In the genomic region with DNA sequence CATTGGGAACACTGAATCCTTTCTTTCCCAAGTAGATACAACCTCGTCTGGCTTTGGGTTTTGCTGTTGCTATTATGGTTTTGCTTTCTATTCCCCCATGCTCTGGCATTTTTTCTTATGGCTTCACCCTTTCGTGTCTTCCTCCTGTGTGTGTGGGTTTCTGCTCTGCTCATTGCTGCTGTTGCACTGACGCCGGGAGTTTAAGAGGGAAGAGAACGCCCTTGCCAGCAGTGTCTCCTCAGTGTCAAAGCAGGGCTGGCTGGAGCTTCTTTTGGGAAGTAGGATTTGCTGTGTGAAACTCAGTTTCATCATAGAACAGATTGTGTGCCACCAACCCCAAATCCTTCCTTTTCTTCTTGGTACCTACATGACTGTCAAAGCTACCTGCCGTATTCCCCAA, we compare ENCODE assay signal across 18 cellular contexts.
DNase-seq lines count a peak whose midpoint lies in the region; ATAC-seq, FAIRE-seq and TF ChIP-seq lines count a peak whose summit lies in the region.
"Had no signal": no experiment of that assay in that cellular context is flagged by ENCODE, and none has a peak within 500 bp of the region (broad histone marks: within the 10 kb centered on the region; RNA-seq: fewer than 3 reads in every experiment).

No MANE protein-coding gene starts in this region.

- no peak overlapping the region; a peak in 1 of 7 replicates for H3K9ac ChIP-seq in H1 (replicated peaks in 1 of 4; ENCODE audit: extremely low read depth in 1 of 4, low read depth in 3 of 4, low read length in 3 of 4)
- H3K9ac ChIP-seq: KMS-11, parathyroid adenoma had no signal

- POLR2A ChIA-PET in H1 (lab: Charles Lee; ENCODE audit: partially characterized antibody), result interaction anchor here (0.7 to 1.6 kb wide), 2 partner anchors 34 to 158 kb away, joined by 4 to 8 read pairs; a partner anchor contains a TSS

- no peak for TF ChIP-seq CTCF in right atrium auricular region (IDR thresholded peaks at IDR 0.05)
- no peak for TF ChIP-seq CTCF in H1 (IDR thresholded peaks at IDR 0.05; ENCODE audit: control extremely low read depth in 1 of 3, insufficient read depth in 1 of 3, low read depth in 1 of 3, low read length in 3 of 3)
- TF ChIP-seq CTCF in hepatocyte (IDR thresholded peaks at IDR 0.05; ENCODE audit: poor library complexity), result no peak

- H3K27ac ChIP-seq in right atrium auricular region (no peak overlapping the region), H1 (ENCODE audit: low read depth, low read length) (no peak overlapping the region), urinary bladder (ENCODE audit: low read depth) (peak overlapping the region; percentile 68), hepatocyte (no peak overlapping the region)
- H3K27ac ChIP-seq: ascending aorta, foreskin keratinocyte, KMS-11, left lung, parathyroid adenoma, WERI-Rb-1 had no signal

- intact Hi-C loops in Right ventricle myocardium inferior (cut with DNase I), result loop anchor here (1.0 kb wide), 1 partner anchor 183 kb away; no protein-coding TSS in a partner anchor

- FAIRE-seq in H1 (lab: Jason Lieb, UNC), result no peak
- FAIRE-seq: G401.6 had no signal

- no peaks in the 10 kb centered on the region for H3K9me2 ChIP-seq in hepatocyte (replicated peaks; ENCODE audit: insufficient read depth)

- H3K4me2 ChIP-seq in H1 (ENCODE audit: insufficient read depth in 1 of 2, low read depth in 2 of 2, low read length in 2 of 2) (no peak overlapping the region), hepatocyte (no peak overlapping the region)
- H3K4me2 ChIP-seq: KMS-11 had no signal

- no peak overlapping the region for H3K4ac ChIP-seq in H1 (replicated peaks; ENCODE audit: insufficient read length, low read depth, low read length)

- H3K23me2 ChIP-seq in H1 (ENCODE audit: low read depth, low read length), result no peaks in the 10 kb centered on the region

- H4K91ac ChIP-seq in H1 (replicated peaks; ENCODE audit: insufficient read length, low read length), result no peak overlapping the region

- H2BK120ac ChIP-seq in H1 (replicated peaks; ENCODE audit: low read depth, low read length), result no peak overlapping the region

- H3K56ac ChIP-seq in H1 (replicated peaks; ENCODE audit: insufficient read length, low read depth, low read length), result no peak overlapping the region

- TF ChIP-seq EP300 in H1 (IDR thresholded peaks at IDR 0.05; ENCODE audit: borderline replicate concordance in 1 of 2, low read depth in 2 of 2, low read length in 2 of 2), result no peak

- H3K18ac ChIP-seq in H1 (ENCODE audit: extremely low read depth, low read length), result no peak overlapping the region

- H3K4me1 ChIP-seq in right atrium auricular region, result peaks cover 0 to 8% of the 10 kb centered on the region in 2 donors
- H3K4me1 ChIP-seq in H1 (replicated peaks in 1 of 4; ENCODE audit: control insufficient read depth in 3 of 4, insufficient read depth in 4 of 4, low read length in 3 of 4), result peaks cover 0 to 4% (median 0%) of the 10 kb centered on the region in 4 experiments; a peak in 1 of 7 replicates
- no peaks in the 10 kb centered on the region for H3K4me1 ChIP-seq in urinary bladder (ENCODE audit: insufficient read depth)
- H3K4me1 ChIP-seq in hepatocyte (ENCODE audit: insufficient read depth), result peaks cover 21% of the 10 kb centered on the region
- H3K4me1 ChIP-seq: foreskin keratinocyte, parathyroid adenoma had no signal

- H3K23ac ChIP-seq in H1 (ENCODE audit: insufficient read length), result no peak overlapping the region

- TF ChIP-seq RAD21 in H1 (IDR thresholded peaks at IDR 0.05 in 1 of 2, conservative IDR thresholded peaks at IDR 0.05 in 1 of 2; ENCODE audit: low read depth in 2 of 2, low read length in 2 of 2), result no peak

- H2AK5ac ChIP-seq in H1 (ENCODE audit: low read depth, low read length), result no peak overlapping the region

- no peaks in the 10 kb centered on the region for H3K9me3 ChIP-seq in right atrium auricular region
- H3K9me3 ChIP-seq in H1 (ENCODE audit: insufficient read depth in 2 of 2, low read depth in 1 of 2, low read length in 1 of 2), result no peaks in the 10 kb centered on the region
- H3K9me3 ChIP-seq in hepatocyte (ENCODE audit: low read depth), result no peaks in the 10 kb centered on the region
- H3K9me3 ChIP-seq: ascending aorta, left lung had no signal

- peak; percentile 33 for ATAC-seq in Right ventricle myocardium inferior
- peak; percentile 21 for ATAC-seq in left lobe of liver

- H4K8ac ChIP-seq in H1 (ENCODE audit: extremely low read depth, insufficient read depth, low read length), result no peak overlapping the region

- H3K27me3 ChIP-seq in right atrium auricular region (no peaks in the 10 kb centered on the region), H1 (replicated peaks in 1 of 4; ENCODE audit: control insufficient read depth in 3 of 4, extremely low read depth in 1 of 4, insufficient read depth in 3 of 4, low read length in 3 of 4) (no peaks in the 10 kb centered on the region), hepatocyte (no peaks in the 10 kb centered on the region)
- H3K27me3 ChIP-seq: ascending aorta, foreskin keratinocyte, left lung had no signal

- CTCF ChIA-PET in H1 (lab: Charles Lee; ENCODE audit: partially characterized antibody), result interaction anchor here (0.6 to 5.0 kb wide), 45 partner anchors 8 to 331 kb away, joined by 3 to 65 read pairs (median 4); a partner anchor contains a TSS

- no peak overlapping the region for H2BK20ac ChIP-seq in H1 (ENCODE audit: low read length)

- no peaks in the 10 kb centered on the region; the same call in 1 of the 2 replicates for H3K79me1 ChIP-seq in H1 (ENCODE audit: low read depth, low read length)

- no peaks in the 10 kb centered on the region for H4K20me1 ChIP-seq in H1 (replicated peaks in 1 of 2; ENCODE audit: control insufficient read depth in 1 of 2, insufficient read depth in 2 of 2, low read length in 2 of 2)
- no peaks in the 10 kb centered on the region for H4K20me1 ChIP-seq in hepatocyte (ENCODE audit: insufficient read depth, poor library complexity, severe bottlenecking)

- no peak for DNase-seq in Right ventricle myocardium inferior (ENCODE audit: missing footprints)
- no peak for DNase-seq in right atrium auricular region (ENCODE audit: low spot score)
- DNase-seq in H1 (ENCODE audit: low read depth in 1 of 2, low spot score in 2 of 2), result no peak
- DNase-seq in left lobe of liver (ENCODE audit: low spot score), result no peak
- no peak for DNase-seq in hepatocyte (ENCODE audit: low spot score)
- DNase-seq in stimulated activated CD4-positive, alpha-beta T cell treated with anti-CD3 and anti-CD28 coated beads, Interleukin-4, amount 100 ng/mL, for 24 hours, result no peak
- DNase-seq in SHP77 (lab: John Stamatoyannopoulos, UW), result no peak
- DNase-seq: DMS153, foreskin keratinocyte, left lung, NCI-H187, NCI-H524 treated with DMSO at 0.1 percent for 48 hours had no signal

- no peak overlapping the region for H3K14ac ChIP-seq in H1 (ENCODE audit: insufficient read length)

- peaks cover 0 to 11% of the 10 kb centered on the region in 2 experiments; a peak in 1 of 4 replicates for H3K79me2 ChIP-seq in H1 (ENCODE audit: control insufficient read depth in 1 of 2, insufficient read depth in 2 of 2, low read length in 2 of 2)
- no peaks in the 10 kb centered on the region for H3K79me2 ChIP-seq in hepatocyte
- H3K79me2 ChIP-seq: parathyroid adenoma had no signal

- H3K36me3 ChIP-seq in right atrium auricular region (peaks cover 17% of the 10 kb centered on the region), H1 (ENCODE audit: control insufficient read depth in 2 of 4, insufficient read depth in 4 of 4, low read length in 3 of 4) (peaks cover 9 to 51% (median 39%) of the 10 kb centered on the region in 4 experiments; a peak in 7 of 8 replicates), urinary bladder (ENCODE audit: insufficient read depth) (no peaks in the 10 kb centered on the region), hepatocyte (replicated peaks; ENCODE audit: insufficient read depth, low read depth) (no peaks in the 10 kb centered on the region)

- no peak overlapping the region for H2BK15ac ChIP-seq in H1 (ENCODE audit: low read length)

- H3K4me3 ChIP-seq in right atrium auricular region (no peak overlapping the region), H1 (ENCODE audit: extremely low read depth in 1 of 4, insufficient read depth in 2 of 4, low read depth in 3 of 4, low read length in 4 of 4) (no peak overlapping the region), urinary bladder (ENCODE audit: low read depth, low read length) (no peak overlapping the region), hepatocyte (no peak overlapping the region)
- H3K4me3 ChIP-seq: ascending aorta, left lung had no signal

- H2BK5ac ChIP-seq in H1 (ENCODE audit: low read depth, low read length), result no peak overlapping the region

- no peak overlapping the region for H2AFZ ChIP-seq in H1 (ENCODE audit: low read length)
- no peak overlapping the region for H2AFZ ChIP-seq in hepatocyte
- H2AFZ ChIP-seq: parathyroid adenoma had no signal

- H4K5ac ChIP-seq in H1 (ENCODE audit: insufficient read length, low read depth, low read length), result no peak overlapping the region

- 93% methylated on average over 5 of the region's 6 CpGs; no CpG with 5 or more reads in 1 of the 2 experiments for WGBS in H1 (ENCODE audit: extremely low coverage in 1 of 2, insufficient coverage in 1 of 2, insufficient read length in 1 of 2, insufficient replicate concordance in 2 of 2, low coverage in 1 of 2, low lambda C conversion rate in 2 of 2, missing lambda C conversion rate in 1 of 2), 2 experiments
- 57% methylated on average over 6 of the region's 6 CpGs for WGBS in urinary bladder
- 83% methylated on average over 6 of the region's 6 CpGs for WGBS in hepatocyte (ENCODE audit: low lambda C conversion rate, missing lambda C conversion rate)

- H2BK12ac ChIP-seq in H1 (ENCODE audit: low read depth, low read length), result no peak overlapping the region

- TF ChIP-seq POLR2A in H1 (IDR thresholded peaks at IDR 0.05; ENCODE audit: control extremely low read depth in 1 of 2, low read depth in 2 of 2, low read length in 2 of 2), result no peak

TF ChIP-seq in H1, 55 proteins besides CTCF, POLR2A, EP300 and RAD21:
- no peak for TF ChIP-seq CHD1 (IDR thresholded peaks at IDR 0.05; ENCODE audit: low read depth, low read length)
- no peak for TF ChIP-seq CTBP2 (IDR thresholded peaks at IDR 0.05; ENCODE audit: borderline replicate concordance, insufficient read depth, insufficient read length, low read length)
- TF ChIP-seq RXRA (IDR thresholded peaks at IDR 0.05; ENCODE audit: insufficient read depth, low read depth, low read length), result no peak
- TF ChIP-seq, protein P1, sequence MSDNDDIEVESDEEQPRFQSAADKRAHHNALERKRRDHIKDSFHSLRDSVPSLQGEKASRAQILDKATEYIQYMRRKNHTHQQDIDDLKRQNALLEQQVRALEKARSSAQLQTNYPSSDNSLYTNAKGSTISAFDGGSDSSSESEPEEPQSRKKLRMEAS (IDR thresholded peaks at IDR 0.05), result 0 out of 2 replicates have a peak, but pooled peaks have one; percentile 2
- TF ChIP-seq BCL11A (IDR thresholded peaks at IDR 0.05; ENCODE audit: low read depth in 2 of 2, low read length in 2 of 2), result no peak
- TF ChIP-seq KDM4A (IDR thresholded peaks at IDR 0.05; ENCODE audit: low read depth, low read length, severe bottlenecking), result no peak
- no peak for TF ChIP-seq TAF1 (IDR thresholded peaks at IDR 0.05; ENCODE audit: low read depth, low read length)
- TF ChIP-seq NRF1 (IDR thresholded peaks at IDR 0.05; ENCODE audit: low read depth, low read length), result no peak
TF ChIP-seq in H1: peak in this region for 1.
